ENCODE assay signal across 30 cellular contexts in the genomic region with DNA sequence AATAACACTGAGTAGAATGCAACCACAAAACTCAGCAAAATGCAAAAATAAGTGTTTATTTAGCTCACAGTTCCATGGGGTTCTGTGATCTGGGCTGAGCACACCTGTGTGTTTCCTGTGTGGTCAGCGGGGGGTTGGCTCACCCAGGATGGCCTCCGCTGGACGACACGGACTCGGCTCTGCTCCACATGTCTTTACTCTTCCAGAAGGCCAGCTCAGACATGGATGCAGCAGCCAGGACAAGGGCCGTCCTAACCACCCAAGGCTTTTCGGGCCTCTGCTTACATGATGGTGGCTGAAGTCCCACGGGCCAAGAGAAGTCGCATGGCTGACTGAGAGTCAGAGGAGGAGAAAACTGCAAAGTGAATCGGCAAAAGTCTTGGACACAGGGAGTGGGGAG.
"Had no signal": no experiment of that assay in that cellular context is flagged by ENCODE, and none has a peak within 500 bp of the region (broad histone marks: within the 10 kb centered on the region; RNA-seq: fewer than 3 reads in every experiment).

No MANE protein-coding gene starts in this region.

- H3K4me3 ChIP-seq: left lung, lung, mucosa of descending colon, pancreas, prostate gland, skin epidermis, stomach, testis, thyroid gland, transverse colon, upper lobe of right lung had no signal

- H3K27ac ChIP-seq: left lung, pancreas, prostate gland, skin epidermis, testis, thyroid gland, transverse colon, upper lobe of right lung had no signal

- ATAC-seq: left colon; left lung; mucosa of descending colon; naive thymus-derived CD4-positive, alpha-beta T cell; natural killer cell treated with Interleukin-12 subunit alpha and Interleukin-12 subunit beta and Interleukin-15 and Interleukin-18, amount 100 ng/mL, for 72 hours; pancreas; right cardiac atrium; sciatic nerve; stimulated activated naive B cell treated with anti-CD40 and anti-IgM and Interleukin-4, amounts not matched to agents 10 μg/mL and 1 μg/mL and 100 μg/mL, for 72 hours; stimulated activated naive CD8-positive, alpha-beta T cell treated with anti-CD3 and anti-CD28 coated beads, Interleukin-15, Interleukin-2, amounts not matched to agents 100 U/mL and 50 U/mL, for 24 hours; upper lobe of right lung had no signal

- H3K27me3 ChIP-seq: left lung, pancreas, stomach, testis, thyroid gland, transverse colon, upper lobe of right lung had no signal

- H3K36me3 ChIP-seq: left lung, pancreas, prostate gland, stomach, thyroid gland, transverse colon, upper lobe of right lung had no signal

- DNase-seq: hypothalamus; immature natural killer cell; kidney; left colon; left lung; mesendoderm; midbrain; mucosa of descending colon; naive thymus-derived CD4-positive, alpha-beta T cell; nucleus accumbens; pancreas; posterior cingulate gyrus; retina; right cardiac atrium; stimulated activated CD4-positive, alpha-beta T cell treated with anti-CD3 and anti-CD28 coated beads, Interleukin-12 subunit alpha, Interleukin-12 subunit beta, amount 100 ng/mL, for 4 hours; stimulated activated CD4-positive, alpha-beta T cell treated with anti-CD3 and anti-CD28 coated beads, Interleukin-15, amount 100 ng/mL, for 24 hours; stimulated activated CD4-positive, alpha-beta T cell treated with anti-CD3 and anti-CD28 coated beads, Interleukin-2, amount 100 ng/mL, for 24 hours; stimulated activated CD4-positive, alpha-beta T cell treated with anti-CD3 and anti-CD28 coated beads, Interleukin-4, amount 100 ng/mL, for 1 hour; stimulated activated naive B cell treated with anti-CD40 and anti-IgM and Interleukin-4, amounts not matched to agents 10 μg/mL and 1 μg/mL and 100 μg/mL, for 72 hours; stimulated activated naive CD8-positive, alpha-beta T cell treated with anti-CD3 and anti-CD28 coated beads, Interleukin-15, Interleukin-2, amounts not matched to agents 100 U/mL and 50 U/mL, for 24 hours; stomach; testis; thyroid gland; transverse colon; upper lobe of right lung had no signal

- H3K9me3 ChIP-seq: left lung, mucosa of descending colon, pancreas, prostate gland, testis, thyroid gland, transverse colon, upper lobe of right lung had no signal

- H3K4me1 ChIP-seq: left lung, pancreas, prostate gland, testis, transverse colon, upper lobe of right lung had no signal
